1 cellular context compared by ENCODE assay signal in the genomic region with DNA sequence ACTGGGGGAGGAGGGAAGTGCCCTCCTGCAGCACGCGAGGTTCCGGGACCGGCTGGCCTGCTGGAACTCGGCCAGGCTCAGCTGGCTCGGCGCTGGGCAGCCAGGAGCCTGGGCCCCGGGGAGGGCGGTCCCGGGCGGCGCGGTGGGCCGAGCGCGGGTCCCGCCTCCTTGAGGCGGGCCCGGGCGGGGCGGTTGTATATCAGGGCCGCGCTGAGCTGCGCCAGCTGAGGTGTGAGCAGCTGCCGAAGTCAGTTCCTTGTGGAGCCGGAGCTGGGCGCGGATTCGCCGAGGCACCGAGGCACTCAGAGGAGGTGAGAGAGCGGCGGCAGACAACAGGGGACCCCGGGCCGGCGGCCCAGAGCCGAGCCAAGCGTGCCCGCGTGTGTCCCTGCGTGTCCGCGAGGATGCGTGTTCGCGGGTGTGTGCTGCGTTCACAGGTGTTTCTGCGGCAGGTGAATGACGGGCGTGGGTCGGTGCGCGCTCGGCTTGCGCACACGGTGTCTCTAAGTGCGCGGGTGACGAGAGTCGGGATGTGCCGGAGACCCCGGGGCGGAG.
TF ChIP-seq lines count a peak whose summit lies in the region.

A gene (plus strand): TSS at position 227 of the 555 bp plus-strand sequence. CDS start 5,388 bp downstream, outside the sequence.

TF ChIP-seq in K562, 482 proteins besides CTCF, POLR2A, EP300 and RAD21 (continued from another document and continues in another):
- TF ChIP-seq, protein P1, sequence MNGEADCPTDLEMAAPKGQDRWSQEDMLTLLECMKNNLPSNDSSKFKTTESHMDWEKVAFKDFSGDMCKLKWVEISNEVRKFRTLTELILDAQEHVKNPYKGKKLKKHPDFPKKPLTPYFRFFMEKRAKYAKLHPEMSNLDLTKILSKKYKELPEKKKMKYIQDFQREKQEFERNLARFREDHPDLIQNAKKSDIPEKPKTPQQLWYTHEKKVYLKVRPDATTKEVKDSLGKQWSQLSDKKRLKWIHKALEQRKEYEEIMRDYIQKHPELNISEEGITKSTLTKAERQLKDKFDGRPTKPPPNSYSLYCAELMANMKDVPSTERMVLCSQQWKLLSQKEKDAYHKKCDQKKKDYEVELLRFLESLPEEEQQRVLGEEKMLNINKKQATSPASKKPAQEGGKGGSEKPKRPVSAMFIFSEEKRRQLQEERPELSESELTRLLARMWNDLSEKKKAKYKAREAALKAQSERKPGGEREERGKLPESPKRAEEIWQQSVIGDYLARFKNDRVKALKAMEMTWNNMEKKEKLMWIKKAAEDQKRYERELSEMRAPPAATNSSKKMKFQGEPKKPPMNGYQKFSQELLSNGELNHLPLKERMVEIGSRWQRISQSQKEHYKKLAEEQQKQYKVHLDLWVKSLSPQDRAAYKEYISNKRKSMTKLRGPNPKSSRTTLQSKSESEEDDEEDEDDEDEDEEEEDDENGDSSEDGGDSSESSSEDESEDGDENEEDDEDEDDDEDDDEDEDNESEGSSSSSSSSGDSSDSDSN (IDR thresholded peaks at IDR 0.05; ENCODE audit: borderline replicate concordance in 1 of 2, low read depth in 2 of 2, low read length in 2 of 2) = peak; percentile 53 to 83; a peak in 1 of 4 replicates
- TF ChIP-seq CEBPB (tag; IDR thresholded peaks at IDR 0.05) (no peak), POLR2B (IDR thresholded peaks at IDR 0.05; ENCODE audit: low read depth, partially characterized antibody) (peak; percentile 71), TCF7 (IDR thresholded peaks at IDR 0.05; ENCODE audit: borderline replicate concordance) (no peak), NFIX (CRISPR knock-in tag; IDR thresholded peaks at IDR 0.05; ENCODE audit: low read depth) (no peak), RBM22 (IDR thresholded peaks at IDR 0.05; ENCODE audit: low read depth, low read length, poor library complexity, severe bottlenecking) (peak; percentile 46), TEAD1 (CRISPR knock-in tag; IDR thresholded peaks at IDR 0.05) (0 out of 4 replicates have a peak, but pooled peaks of 1 of the 2 experiments have one; percentile 67), CCNT2 (IDR thresholded peaks at IDR 0.05; ENCODE audit: borderline replicate concordance, extremely low read depth, insufficient read length, low read depth, low read length) (peak; percentile 88), JUND (IDR thresholded peaks at IDR 0.05; ENCODE audit: borderline replicate concordance, low read depth, low read length) (peak; percentile 25; the same call in 1 of the 2 replicates), JUND (tag; IDR thresholded peaks at IDR 0.05; ENCODE audit: borderline replicate concordance, low read depth, low read length) (no peak), RBFOX2 (IDR thresholded peaks at IDR 0.05; ENCODE audit: low read depth, low read length) (peak; percentile 89), ZNF311 (CRISPR knock-in tag; IDR thresholded peaks at IDR 0.05) (no peak), TARDBP (IDR thresholded peaks at IDR 0.05) (peak; percentile 89; the same call in 1 of the 2 replicates), SAP30 (IDR thresholded peaks at IDR 0.05; ENCODE audit: borderline replicate concordance, insufficient read depth, low read depth, low read length, poor library complexity, severe bottlenecking) (peak; percentile 81), SP2 (IDR thresholded peaks at IDR 0.05; ENCODE audit: extremely low read depth, low read depth, low read length, poor library complexity, severe bottlenecking) (no peak), ZNF146 (CRISPR knock-in tag; IDR thresholded peaks at IDR 0.05; ENCODE audit: unreplicated experiment) (no peak), PRPF4 (IDR thresholded peaks at IDR 0.05; ENCODE audit: insufficient read depth, low read depth, low read length, poor library complexity, severe bottlenecking) (no peak), NFIC (IDR thresholded peaks at IDR 0.05) (peak; percentile 89), ARHGAP35 (IDR thresholded peaks at IDR 0.05; ENCODE audit: partially characterized antibody) (peak; percentile 54), ZFP1 (CRISPR knock-in tag; IDR thresholded peaks at IDR 0.05) (0 out of 2 replicates have a peak, but pooled peaks have one; percentile 2), ILF3 (IDR thresholded peaks at IDR 0.05; ENCODE audit: borderline replicate concordance) (no peak; the same call in 1 of the 2 replicates), POLR2G (IDR thresholded peaks at IDR 0.05; ENCODE audit: low read depth, low read length) (peak; percentile 96), FOXK2 (conservative IDR thresholded peaks at IDR 0.05 in 1 of 2, IDR thresholded peaks at IDR 0.05 in 1 of 2; ENCODE audit: low read depth in 2 of 2) (no peak), GABPB2 (CRISPR knock-in tag; conservative IDR thresholded peaks at IDR 0.05) (no peak; the same call in 1 of the 2 replicates), RBM17 (IDR thresholded peaks at IDR 0.05; ENCODE audit: borderline replicate concordance, low read depth, low read length) (no peak), ZNF445 (CRISPR knock-in tag; IDR thresholded peaks at IDR 0.05; ENCODE audit: low read depth) (no peak), CHCHD3 (CRISPR knock-in tag; IDR thresholded peaks at IDR 0.05) (no peak), MYNN (IDR thresholded peaks at IDR 0.05) (0 out of 2 replicates have a peak, but pooled peaks have one; percentile 15), MYNN (CRISPR knock-in tag; IDR thresholded peaks at IDR 0.05) (no peak), TAF9B (IDR thresholded peaks at IDR 0.05; ENCODE audit: partially characterized antibody) (peak; percentile 43), MAZ (CRISPR knock-in tag; conservative IDR thresholded peaks at IDR 0.05 in 1 of 2, IDR thresholded peaks at IDR 0.05 in 1 of 2) (peak; percentile 67 to 70), PHF20 (IDR thresholded peaks at IDR 0.05; ENCODE audit: partially characterized antibody) (peak; percentile 30), ZNF696 (CRISPR knock-in tag; conservative IDR thresholded peaks at IDR 0.05) (no peak), HNRNPL (IDR thresholded peaks at IDR 0.05; ENCODE audit: low read depth, low read length) (0 out of 2 replicates have a peak, but pooled peaks have one; percentile 22), SMC3 (conservative IDR thresholded peaks at IDR 0.05; ENCODE audit: insufficient read depth, low read depth, low read length) (0 out of 2 replicates have a peak, but pooled peaks have one; percentile 4), GTF2F1 (IDR thresholded peaks at IDR 0.05; ENCODE audit: low read depth, low read length) (no peak), CREM (IDR thresholded peaks at IDR 0.05; ENCODE audit: low read depth) (peak; percentile 42; the same call in 1 of the 2 replicates), ZC3H8 (IDR thresholded peaks at IDR 0.05) (no peak), PRMT5 (CRISPR knock-in tag; IDR thresholded peaks at IDR 0.05) (no peak), NFE2L1 (tag; IDR thresholded peaks at IDR 0.05; ENCODE audit: borderline replicate concordance, low read depth) (no peak), ZNF431 (CRISPR knock-in tag; IDR thresholded peaks at IDR 0.05) (peak; percentile 68; the same call in 1 of the 2 replicates), CBX3 (IDR thresholded peaks at IDR 0.05; ENCODE audit: borderline replicate concordance in 1 of 2, low read length in 2 of 2) (peak in 1 of 2 experiments; percentile 38; a peak in 1 of 3 replicates)
- TF ChIP-seq, protein P2, sequence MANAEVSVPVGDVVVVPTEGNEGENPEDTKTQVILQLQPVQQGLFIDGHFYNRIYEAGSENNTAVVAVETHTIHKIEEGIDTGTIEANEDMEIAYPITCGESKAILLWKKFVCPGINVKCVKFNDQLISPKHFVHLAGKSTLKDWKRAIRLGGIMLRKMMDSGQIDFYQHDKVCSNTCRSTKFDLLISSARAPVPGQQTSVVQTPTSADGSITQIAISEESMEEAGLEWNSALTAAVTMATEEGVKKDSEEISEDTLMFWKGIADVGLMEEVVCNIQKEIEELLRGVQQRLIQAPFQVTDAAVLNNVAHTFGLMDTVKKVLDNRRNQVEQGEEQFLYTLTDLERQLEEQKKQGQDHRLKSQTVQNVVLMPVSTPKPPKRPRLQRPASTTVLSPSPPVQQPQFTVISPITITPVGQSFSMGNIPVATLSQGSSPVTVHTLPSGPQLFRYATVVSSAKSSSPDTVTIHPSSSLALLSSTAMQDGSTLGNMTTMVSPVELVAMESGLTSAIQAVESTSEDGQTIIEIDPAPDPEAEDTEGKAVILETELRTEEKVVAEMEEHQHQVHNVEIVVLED (CRISPR knock-in tag; IDR thresholded peaks at IDR 0.05) = 0 out of 2 replicates have a peak, but pooled peaks have one; percentile 33
- TF ChIP-seq, protein P3, sequence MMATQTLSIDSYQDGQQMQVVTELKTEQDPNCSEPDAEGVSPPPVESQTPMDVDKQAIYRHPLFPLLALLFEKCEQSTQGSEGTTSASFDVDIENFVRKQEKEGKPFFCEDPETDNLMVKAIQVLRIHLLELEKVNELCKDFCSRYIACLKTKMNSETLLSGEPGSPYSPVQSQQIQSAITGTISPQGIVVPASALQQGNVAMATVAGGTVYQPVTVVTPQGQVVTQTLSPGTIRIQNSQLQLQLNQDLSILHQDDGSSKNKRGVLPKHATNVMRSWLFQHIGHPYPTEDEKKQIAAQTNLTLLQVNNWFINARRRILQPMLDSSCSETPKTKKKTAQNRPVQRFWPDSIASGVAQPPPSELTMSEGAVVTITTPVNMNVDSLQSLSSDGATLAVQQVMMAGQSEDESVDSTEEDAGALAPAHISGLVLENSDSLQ (IDR thresholded peaks at IDR 0.05) = peak; percentile 14; the same call in 1 of the 2 replicates
- TF ChIP-seq, protein P4, sequence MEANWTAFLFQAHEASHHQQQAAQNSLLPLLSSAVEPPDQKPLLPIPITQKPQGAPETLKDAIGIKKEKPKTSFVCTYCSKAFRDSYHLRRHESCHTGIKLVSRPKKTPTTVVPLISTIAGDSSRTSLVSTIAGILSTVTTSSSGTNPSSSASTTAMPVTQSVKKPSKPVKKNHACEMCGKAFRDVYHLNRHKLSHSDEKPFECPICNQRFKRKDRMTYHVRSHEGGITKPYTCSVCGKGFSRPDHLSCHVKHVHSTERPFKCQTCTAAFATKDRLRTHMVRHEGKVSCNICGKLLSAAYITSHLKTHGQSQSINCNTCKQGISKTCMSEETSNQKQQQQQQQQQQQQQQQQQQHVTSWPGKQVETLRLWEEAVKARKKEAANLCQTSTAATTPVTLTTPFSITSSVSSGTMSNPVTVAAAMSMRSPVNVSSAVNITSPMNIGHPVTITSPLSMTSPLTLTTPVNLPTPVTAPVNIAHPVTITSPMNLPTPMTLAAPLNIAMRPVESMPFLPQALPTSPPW (CRISPR knock-in tag; IDR thresholded peaks at IDR 0.05) = peak; percentile 79
- TF ChIP-seq, protein P5, sequence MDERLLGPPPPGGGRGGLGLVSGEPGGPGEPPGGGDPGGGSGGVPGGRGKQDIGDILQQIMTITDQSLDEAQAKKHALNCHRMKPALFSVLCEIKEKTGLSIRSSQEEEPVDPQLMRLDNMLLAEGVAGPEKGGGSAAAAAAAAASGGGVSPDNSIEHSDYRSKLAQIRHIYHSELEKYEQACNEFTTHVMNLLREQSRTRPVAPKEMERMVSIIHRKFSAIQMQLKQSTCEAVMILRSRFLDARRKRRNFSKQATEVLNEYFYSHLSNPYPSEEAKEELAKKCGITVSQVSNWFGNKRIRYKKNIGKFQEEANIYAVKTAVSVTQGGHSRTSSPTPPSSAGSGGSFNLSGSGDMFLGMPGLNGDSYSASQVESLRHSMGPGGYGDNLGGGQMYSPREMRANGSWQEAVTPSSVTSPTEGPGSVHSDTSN (CRISPR knock-in tag; IDR thresholded peaks at IDR 0.05; ENCODE audit: low read depth) = no peak
- TF ChIP-seq, protein P5 (tag; conservative IDR thresholded peaks at IDR 0.05; ENCODE audit: low read depth) = no peak
- TF ChIP-seq, protein P6, sequence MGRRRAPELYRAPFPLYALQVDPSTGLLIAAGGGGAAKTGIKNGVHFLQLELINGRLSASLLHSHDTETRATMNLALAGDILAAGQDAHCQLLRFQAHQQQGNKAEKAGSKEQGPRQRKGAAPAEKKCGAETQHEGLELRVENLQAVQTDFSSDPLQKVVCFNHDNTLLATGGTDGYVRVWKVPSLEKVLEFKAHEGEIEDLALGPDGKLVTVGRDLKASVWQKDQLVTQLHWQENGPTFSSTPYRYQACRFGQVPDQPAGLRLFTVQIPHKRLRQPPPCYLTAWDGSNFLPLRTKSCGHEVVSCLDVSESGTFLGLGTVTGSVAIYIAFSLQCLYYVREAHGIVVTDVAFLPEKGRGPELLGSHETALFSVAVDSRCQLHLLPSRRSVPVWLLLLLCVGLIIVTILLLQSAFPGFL (CRISPR knock-in tag; IDR thresholded peaks at IDR 0.05) = no peak
- TF ChIP-seq, protein P7, sequence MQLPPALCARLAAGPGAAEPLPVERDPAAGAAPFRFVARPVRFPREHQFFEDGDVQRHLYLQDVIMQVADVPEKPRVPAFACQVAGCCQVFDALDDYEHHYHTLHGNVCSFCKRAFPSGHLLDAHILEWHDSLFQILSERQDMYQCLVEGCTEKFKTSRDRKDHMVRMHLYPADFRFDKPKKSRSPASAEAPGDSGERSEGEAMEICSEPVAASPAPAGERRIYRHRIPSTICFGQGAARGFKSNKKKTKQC (CRISPR knock-in tag; IDR thresholded peaks at IDR 0.05) = peak; percentile 74; the same call in 1 of the 2 replicates
- TF ChIP-seq, protein P8, sequence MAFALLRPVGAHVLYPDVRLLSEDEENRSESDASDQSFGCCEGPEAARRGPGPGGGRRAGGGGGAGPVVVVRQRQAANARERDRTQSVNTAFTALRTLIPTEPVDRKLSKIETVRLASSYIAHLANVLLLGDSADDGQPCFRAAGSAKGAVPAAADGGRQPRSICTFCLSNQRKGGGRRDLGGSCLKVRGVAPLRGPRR (CRISPR knock-in tag; IDR thresholded peaks at IDR 0.05) = no peak
- TF ChIP-seq, protein P9, sequence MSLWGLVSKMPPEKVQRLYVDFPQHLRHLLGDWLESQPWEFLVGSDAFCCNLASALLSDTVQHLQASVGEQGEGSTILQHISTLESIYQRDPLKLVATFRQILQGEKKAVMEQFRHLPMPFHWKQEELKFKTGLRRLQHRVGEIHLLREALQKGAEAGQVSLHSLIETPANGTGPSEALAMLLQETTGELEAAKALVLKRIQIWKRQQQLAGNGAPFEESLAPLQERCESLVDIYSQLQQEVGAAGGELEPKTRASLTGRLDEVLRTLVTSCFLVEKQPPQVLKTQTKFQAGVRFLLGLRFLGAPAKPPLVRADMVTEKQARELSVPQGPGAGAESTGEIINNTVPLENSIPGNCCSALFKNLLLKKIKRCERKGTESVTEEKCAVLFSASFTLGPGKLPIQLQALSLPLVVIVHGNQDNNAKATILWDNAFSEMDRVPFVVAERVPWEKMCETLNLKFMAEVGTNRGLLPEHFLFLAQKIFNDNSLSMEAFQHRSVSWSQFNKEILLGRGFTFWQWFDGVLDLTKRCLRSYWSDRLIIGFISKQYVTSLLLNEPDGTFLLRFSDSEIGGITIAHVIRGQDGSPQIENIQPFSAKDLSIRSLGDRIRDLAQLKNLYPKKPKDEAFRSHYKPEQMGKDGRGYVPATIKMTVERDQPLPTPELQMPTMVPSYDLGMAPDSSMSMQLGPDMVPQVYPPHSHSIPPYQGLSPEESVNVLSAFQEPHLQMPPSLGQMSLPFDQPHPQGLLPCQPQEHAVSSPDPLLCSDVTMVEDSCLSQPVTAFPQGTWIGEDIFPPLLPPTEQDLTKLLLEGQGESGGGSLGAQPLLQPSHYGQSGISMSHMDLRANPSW (CRISPR knock-in tag; IDR thresholded peaks at IDR 0.05) = 0 out of 2 replicates have a peak, but pooled peaks have one; percentile 20
